ENCODE assay signal across 2 cellular contexts in the genomic region with DNA sequence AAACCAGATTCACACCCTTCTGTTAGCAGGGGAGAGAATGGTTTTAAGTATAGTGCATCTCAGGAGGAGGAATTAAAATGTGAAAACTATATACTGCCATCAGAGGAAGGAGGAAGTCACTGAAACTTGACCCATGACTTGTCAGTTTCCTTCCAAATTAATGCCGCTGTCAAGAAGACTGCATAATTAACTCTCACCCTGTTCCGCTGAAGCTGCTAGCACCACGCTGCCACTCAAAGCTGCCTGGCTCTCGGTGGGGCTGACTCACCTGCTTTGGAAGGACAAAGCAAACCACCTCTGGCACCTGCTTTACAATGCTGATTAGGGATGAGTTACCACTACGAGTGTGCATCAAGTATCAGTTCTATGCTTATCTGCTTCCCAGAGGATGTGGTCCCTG.
TF ChIP-seq lines count a peak whose summit lies in the region.

No MANE protein-coding gene starts in this region.

TF ChIP-seq in liver, 16 proteins besides CTCF, POLR2A, EP300 and RAD21 (continued from another document):
- TF ChIP-seq YY1 (IDR thresholded peaks at IDR 0.05) (no peak), NR2F2 (IDR thresholded peaks at IDR 0.05) (no peak), TAF1 (conservative IDR thresholded peaks at IDR 0.05) (no peak), GABPA (IDR thresholded peaks at IDR 0.05 in 1 of 2, conservative IDR thresholded peaks at IDR 0.05 in 1 of 2) (no peak), JUND (IDR thresholded peaks at IDR 0.05) (no peak)
- TF ChIP-seq, protein P1, sequence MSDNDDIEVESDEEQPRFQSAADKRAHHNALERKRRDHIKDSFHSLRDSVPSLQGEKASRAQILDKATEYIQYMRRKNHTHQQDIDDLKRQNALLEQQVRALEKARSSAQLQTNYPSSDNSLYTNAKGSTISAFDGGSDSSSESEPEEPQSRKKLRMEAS (IDR thresholded peaks at IDR 0.05), result no peak
- TF ChIP-seq, protein P2, sequence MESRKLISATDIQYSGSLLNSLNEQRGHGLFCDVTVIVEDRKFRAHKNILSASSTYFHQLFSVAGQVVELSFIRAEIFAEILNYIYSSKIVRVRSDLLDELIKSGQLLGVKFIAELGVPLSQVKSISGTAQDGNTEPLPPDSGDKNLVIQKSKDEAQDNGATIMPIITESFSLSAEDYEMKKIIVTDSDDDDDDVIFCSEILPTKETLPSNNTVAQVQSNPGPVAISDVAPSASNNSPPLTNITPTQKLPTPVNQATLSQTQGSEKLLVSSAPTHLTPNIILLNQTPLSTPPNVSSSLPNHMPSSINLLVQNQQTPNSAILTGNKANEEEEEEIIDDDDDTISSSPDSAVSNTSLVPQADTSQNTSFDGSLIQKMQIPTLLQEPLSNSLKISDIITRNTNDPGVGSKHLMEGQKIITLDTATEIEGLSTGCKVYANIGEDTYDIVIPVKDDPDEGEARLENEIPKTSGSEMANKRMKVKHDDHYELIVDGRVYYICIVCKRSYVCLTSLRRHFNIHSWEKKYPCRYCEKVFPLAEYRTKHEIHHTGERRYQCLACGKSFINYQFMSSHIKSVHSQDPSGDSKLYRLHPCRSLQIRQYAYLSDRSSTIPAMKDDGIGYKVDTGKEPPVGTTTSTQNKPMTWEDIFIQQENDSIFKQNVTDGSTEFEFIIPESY (IDR thresholded peaks at IDR 0.05), result no peak

TF ChIP-seq in HepG2, 621 proteins besides CTCF, POLR2A, EP300 and RAD21 (continued from another document):
- TF ChIP-seq, protein P3, sequence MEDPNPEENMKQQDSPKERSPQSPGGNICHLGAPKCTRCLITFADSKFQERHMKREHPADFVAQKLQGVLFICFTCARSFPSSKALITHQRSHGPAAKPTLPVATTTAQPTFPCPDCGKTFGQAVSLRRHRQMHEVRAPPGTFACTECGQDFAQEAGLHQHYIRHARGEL (CRISPR knock-in tag; IDR thresholded peaks at IDR 0.05), result no peak
- TF ChIP-seq, protein P4, sequence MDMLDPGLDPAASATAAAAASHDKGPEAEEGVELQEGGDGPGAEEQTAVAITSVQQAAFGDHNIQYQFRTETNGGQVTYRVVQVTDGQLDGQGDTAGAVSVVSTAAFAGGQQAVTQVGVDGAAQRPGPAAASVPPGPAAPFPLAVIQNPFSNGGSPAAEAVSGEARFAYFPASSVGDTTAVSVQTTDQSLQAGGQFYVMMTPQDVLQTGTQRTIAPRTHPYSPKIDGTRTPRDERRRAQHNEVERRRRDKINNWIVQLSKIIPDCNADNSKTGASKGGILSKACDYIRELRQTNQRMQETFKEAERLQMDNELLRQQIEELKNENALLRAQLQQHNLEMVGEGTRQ (IDR thresholded peaks at IDR 0.05; ENCODE audit: low read depth, low read length), result no peak
- TF ChIP-seq, protein P4 (CRISPR knock-in tag; IDR thresholded peaks at IDR 0.05; ENCODE audit: borderline replicate concordance), result no peak
- no peak for TF ChIP-seq ZNF225 (CRISPR knock-in tag; IDR thresholded peaks at IDR 0.05)
- TF ChIP-seq JARID2 (CRISPR knock-in tag; IDR thresholded peaks at IDR 0.05; ENCODE audit: insufficient replicate concordance), result no peak
- no peak for TF ChIP-seq RNF2 (conservative IDR thresholded peaks at IDR 0.05; ENCODE audit: low read depth)
- TF ChIP-seq SRF (IDR thresholded peaks at IDR 0.05; ENCODE audit: low read depth, low read length), result no peak
- no peak for TF ChIP-seq ZNF44 (CRISPR knock-in tag; IDR thresholded peaks at IDR 0.05)
- no peak for TF ChIP-seq SP4 (CRISPR knock-in tag; IDR thresholded peaks at IDR 0.05)
- TF ChIP-seq SNAPC2 (CRISPR knock-in tag; IDR thresholded peaks at IDR 0.05), result no peak
- TF ChIP-seq, protein P5, sequence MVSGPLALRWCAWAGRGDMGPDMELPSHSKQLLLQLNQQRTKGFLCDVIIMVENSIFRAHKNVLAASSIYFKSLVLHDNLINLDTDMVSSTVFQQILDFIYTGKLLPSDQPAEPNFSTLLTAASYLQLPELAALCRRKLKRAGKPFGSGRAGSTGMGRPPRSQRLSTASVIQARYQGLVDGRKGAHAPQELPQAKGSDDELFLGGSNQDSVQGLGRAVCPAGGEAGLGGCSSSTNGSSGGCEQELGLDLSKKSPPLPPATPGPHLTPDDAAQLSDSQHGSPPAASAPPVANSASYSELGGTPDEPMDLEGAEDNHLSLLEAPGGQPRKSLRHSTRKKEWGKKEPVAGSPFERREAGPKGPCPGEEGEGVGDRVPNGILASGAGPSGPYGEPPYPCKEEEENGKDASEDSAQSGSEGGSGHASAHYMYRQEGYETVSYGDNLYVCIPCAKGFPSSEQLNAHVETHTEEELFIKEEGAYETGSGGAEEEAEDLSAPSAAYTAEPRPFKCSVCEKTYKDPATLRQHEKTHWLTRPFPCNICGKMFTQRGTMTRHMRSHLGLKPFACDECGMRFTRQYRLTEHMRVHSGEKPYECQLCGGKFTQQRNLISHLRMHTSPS (CRISPR knock-in tag; IDR thresholded peaks at IDR 0.05; ENCODE audit: low read depth), result no peak
- TF ChIP-seq ZBTB38 (CRISPR knock-in tag; IDR thresholded peaks at IDR 0.05), result no peak
